ENCODE assay signal across 27 cellular contexts in the genomic region with DNA sequence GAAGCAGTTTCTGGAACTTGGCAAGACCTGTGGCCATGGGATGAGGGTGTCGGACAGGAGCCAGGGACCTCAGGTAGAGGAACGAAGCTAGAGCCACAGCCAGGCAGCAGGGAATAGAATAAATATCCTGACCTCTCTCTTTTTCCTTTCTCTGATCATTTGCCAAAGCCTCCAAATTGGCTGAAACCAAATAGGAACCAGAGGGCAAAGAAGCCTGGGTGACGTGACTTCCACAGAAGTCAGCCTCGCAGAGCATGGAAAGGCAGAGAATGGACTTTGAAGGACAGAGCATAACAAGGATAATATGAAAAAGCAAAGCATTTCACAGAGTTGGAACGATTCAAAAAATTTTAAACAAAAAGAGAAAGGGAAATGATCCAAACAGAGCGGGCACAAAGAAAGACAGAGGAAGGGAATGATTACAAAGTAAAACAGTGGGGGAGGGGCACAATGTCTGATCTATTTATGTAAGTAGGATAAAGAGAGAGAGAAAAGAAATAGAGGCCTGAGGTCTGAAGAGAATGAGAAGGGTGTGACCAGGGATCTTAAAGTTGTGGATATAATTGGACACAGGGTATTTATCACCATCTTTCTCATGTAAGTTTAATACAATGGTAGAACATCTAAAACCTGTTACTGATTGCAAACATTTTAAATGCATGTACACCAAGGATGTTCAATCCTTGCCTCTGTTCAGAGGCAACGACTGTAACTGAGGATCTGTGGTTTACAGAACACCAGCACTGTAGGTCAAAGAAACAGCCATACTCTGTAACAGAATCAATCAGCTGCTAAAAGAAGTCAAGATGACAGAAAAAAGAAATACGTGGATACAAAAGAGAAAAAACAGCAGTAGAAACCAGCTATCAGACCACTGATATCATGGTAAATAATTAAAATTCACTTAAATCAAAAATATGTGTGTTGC. TPM values are rescaled to one million over a fixed set of nuclear protein-coding genes. Genes with fewer than 3 reads are reported as not detected.
DNase-seq lines count a peak whose midpoint lies in the region; ATAC-seq and TF ChIP-seq lines count a peak whose summit lies in the region.
"Had no signal": no experiment of that assay in that cellular context is flagged by ENCODE, and none has a peak within 500 bp of the region (broad histone marks: within the 10 kb centered on the region; RNA-seq: fewer than 3 reads in every experiment).

No MANE protein-coding gene starts in this region.

- peak overlapping the region; percentile 52 for H2AFZ ChIP-seq in fibroblast of lung (ENCODE audit: low read length)
- H2AFZ ChIP-seq in neural progenitor cell (replicated peaks): no peak overlapping the region

- H3K9me3 Mint-ChIP-seq in HFFc6 (no peaks in the 10 kb centered on the region), neural progenitor cell (no peaks in the 10 kb centered on the region), chondrocyte (ENCODE audit: low read depth) (no peaks in the 10 kb centered on the region)
- H3K9me3 Mint-ChIP-seq: activated CD4-positive, alpha-beta memory T cell treated with anti-CD3 and anti-CD28 coated beads, Interleukin-2, amount 10 ng/mL, durations not matched to agents 7 days and 5 days; activated naive CD8-positive, alpha-beta T cell treated with anti-CD3 and anti-CD28 coated beads for 36 hours; T-helper 1 cell treated with Interleukin-12 subunit alpha and Interleukin-12 subunit beta and Interleukin-4 antibody, amounts not matched to agents 30 μg/mL and 1 μg/mL, for 36 hours had no signal

- H3K9me3 ChIP-seq in SJSA1 (replicated peaks) (no peaks in the 10 kb centered on the region), fibroblast of lung (ENCODE audit: control insufficient read depth, insufficient read depth, low read depth, low read length) (no peaks in the 10 kb centered on the region), neural progenitor cell (ENCODE audit: low read depth) (no peaks in the 10 kb centered on the region)
- H3K9me3 ChIP-seq: lower lobe of right lung, sigmoid colon, thoracic aorta had no signal

- ATAC-seq in GM21381 (IDR thresholded peaks at IDR 0.05; ENCODE audit: unreplicated experiment): no peak
- no peak for ATAC-seq in left cardiac atrium
- ATAC-seq: lower lobe of right lung had no signal

- peaks cover 33% of the 10 kb centered on the region for H3K4me1 ChIP-seq in SJSA1 (replicated peaks)
- peaks cover 14% of the 10 kb centered on the region for H3K4me1 ChIP-seq in fibroblast of lung (ENCODE audit: control insufficient read depth, extremely low read depth, insufficient read depth, low read length)
- no peaks in the 10 kb centered on the region for H3K4me1 ChIP-seq in neural progenitor cell
- H3K4me1 ChIP-seq: lower lobe of right lung had no signal

- peaks cover 51% of the 10 kb centered on the region for H3K4me1 Mint-ChIP-seq in HFFc6 (ENCODE audit: low read depth)
- peaks cover 18% of the 10 kb centered on the region for H3K4me1 Mint-ChIP-seq in neural progenitor cell
- peaks cover 26% of the 10 kb centered on the region for H3K4me1 Mint-ChIP-seq in chondrocyte (ENCODE audit: low read depth)

- H4K20me1 ChIP-seq in fibroblast of lung (ENCODE audit: control insufficient read depth, extremely low read depth, insufficient read depth, low read length) (no peaks in the 10 kb centered on the region), neural progenitor cell (ENCODE audit: low read depth) (peaks cover 15% of the 10 kb centered on the region)

- H3K4me3 Mint-ChIP-seq in HFFc6 (no peak overlapping the region; the same call in 1 of the 2 replicates), neural progenitor cell (no peak overlapping the region), chondrocyte (ENCODE audit: unreplicated experiment) (no peak overlapping the region)
- H3K4me3 Mint-ChIP-seq: activated CD4-positive, alpha-beta memory T cell treated with anti-CD3 and anti-CD28 coated beads, Interleukin-2, amount 10 ng/mL, durations not matched to agents 7 days and 5 days; activated naive CD8-positive, alpha-beta T cell treated with anti-CD3 and anti-CD28 coated beads for 36 hours; CD14-positive monocyte; T-helper 1 cell treated with Interleukin-12 subunit alpha and Interleukin-12 subunit beta and Interleukin-4 antibody, amounts not matched to agents 30 μg/mL and 1 μg/mL, for 36 hours had no signal

- H3K27ac ChIP-seq in SJSA1 (peak overlapping the region; percentile 49), fibroblast of lung (ENCODE audit: insufficient read depth, low read length) (peak overlapping the region; percentile 47), neural progenitor cell (no peak overlapping the region)
- H3K27ac ChIP-seq: epithelial cell of prostate, HL-60, lower lobe of right lung, thoracic aorta had no signal

- H3K36me3 ChIP-seq in SJSA1: peaks cover 12% of the 10 kb centered on the region
- no peaks in the 10 kb centered on the region for H3K36me3 ChIP-seq in fibroblast of lung (ENCODE audit: control insufficient read depth, insufficient read depth, low read length)
- no peaks in the 10 kb centered on the region for H3K36me3 ChIP-seq in neural progenitor cell
- H3K36me3 ChIP-seq: lower lobe of right lung, sigmoid colon, thoracic aorta had no signal

- H3K79me2 ChIP-seq in fibroblast of lung (ENCODE audit: control insufficient read depth, insufficient read depth, low read length) (peaks cover 26% of the 10 kb centered on the region), neural progenitor cell (ENCODE audit: low read depth) (peaks cover 11% of the 10 kb centered on the region)

- H3K27me3 Mint-ChIP-seq in HFFc6 (ENCODE audit: insufficient read depth) (peaks cover 1% of the 10 kb centered on the region; the same call in 1 of the 2 replicates), neural progenitor cell (ENCODE audit: insufficient read depth, low read depth) (peaks cover 5% of the 10 kb centered on the region), chondrocyte (ENCODE audit: low read depth) (no peaks in the 10 kb centered on the region)
- H3K27me3 Mint-ChIP-seq: activated CD4-positive, alpha-beta memory T cell treated with anti-CD3 and anti-CD28 coated beads, Interleukin-2, amount 10 ng/mL, durations not matched to agents 7 days and 5 days; activated naive CD8-positive, alpha-beta T cell treated with anti-CD3 and anti-CD28 coated beads for 36 hours had no signal

- H3K4me3 ChIP-seq in SJSA1 (no peak overlapping the region), fibroblast of lung (replicated peaks in 1 of 4; ENCODE audit: control extremely low read depth in 1 of 4, insufficient read depth in 1 of 4, low read depth in 3 of 4, low read length in 4 of 4) (peak overlapping the region in 1 of 4 experiments; percentile 14), neural progenitor cell (no peak overlapping the region)
- H3K4me3 ChIP-seq: lower lobe of right lung, sigmoid colon, thoracic aorta had no signal

- intact Hi-C loops in left cardiac atrium (cut with DNase I): loop anchor here in 1 of 2 donors (5.0 to 10.0 kb wide), 2 partner anchors 160 to 282 kb away; partner anchors contain the start of gene ZNF438

- peaks cover 4% of the 10 kb centered on the region for H3F3A ChIP-seq in neural progenitor cell (ENCODE audit: low read depth)

- TF ChIP-seq CTCF in HFFc6 (IDR thresholded peaks at IDR 0.05): no peak
- TF ChIP-seq CTCF in fibroblast of lung (conservative IDR thresholded peaks at IDR 0.05 in 1 of 2, IDR thresholded peaks at IDR 0.05 in 1 of 2; ENCODE audit: low read depth in 1 of 2, low read length in 2 of 2): no peak
- no peak for TF ChIP-seq CTCF in neural progenitor cell (IDR thresholded peaks at IDR 0.05)
- no peak for TF ChIP-seq CTCF in chondrocyte (IDR thresholded peaks at IDR 0.05)

- H3K36me3 Mint-ChIP-seq in HFFc6 (ENCODE audit: low read depth) (peaks cover 17% of the 10 kb centered on the region), neural progenitor cell (no peaks in the 10 kb centered on the region), chondrocyte (ENCODE audit: low read depth) (peaks cover 2% of the 10 kb centered on the region)
- H3K36me3 Mint-ChIP-seq: CD14-positive monocyte had no signal

- H3K4me2 ChIP-seq in fibroblast of lung (ENCODE audit: extremely low read depth, insufficient read depth, low read length) (peak overlapping the region; percentile 73), neural progenitor cell (no peak overlapping the region)

- H3K9ac ChIP-seq in fibroblast of lung (ENCODE audit: insufficient read depth, low read length): no peak overlapping the region
- H3K9ac ChIP-seq in neural progenitor cell: no peak overlapping the region

- peak overlapping the region; percentile 92 for H3K27ac Mint-ChIP-seq in HFFc6
- H3K27ac Mint-ChIP-seq in neural progenitor cell: no peak overlapping the region
- no peak overlapping the region for H3K27ac Mint-ChIP-seq in chondrocyte (ENCODE audit: unreplicated experiment)
- H3K27ac Mint-ChIP-seq: activated CD4-positive, alpha-beta memory T cell treated with anti-CD3 and anti-CD28 coated beads, Interleukin-2, amount 10 ng/mL, durations not matched to agents 7 days and 5 days; activated naive CD8-positive, alpha-beta T cell treated with anti-CD3 and anti-CD28 coated beads for 36 hours; CD14-positive monocyte; T-helper 1 cell treated with Interleukin-12 subunit alpha and Interleukin-12 subunit beta and Interleukin-4 antibody, amounts not matched to agents 30 μg/mL and 1 μg/mL, for 36 hours had no signal

- H3K27me3 ChIP-seq in SJSA1 (replicated peaks) (no peaks in the 10 kb centered on the region), fibroblast of lung (ENCODE audit: control insufficient read depth, insufficient read depth, low read length) (no peaks in the 10 kb centered on the region), neural progenitor cell (peaks cover 11% of the 10 kb centered on the region)
- H3K27me3 ChIP-seq: sigmoid colon had no signal

- DNase-seq in HFFc6 (no peak), SJSA1 (ENCODE audit: low read depth in 1 of 2, low spot score in 2 of 2) (peak in 1 of 2 experiments; percentile 53), fibroblast of lung (ENCODE audit: low read depth in 2 of 2) (peak in 1 of 2 donors; percentile 6), neural progenitor cell (ENCODE audit: low spot score) (peak; percentile 22), chondrocyte (ENCODE audit: low spot score) (no peak), DMS114 treated with DMSO at 0.1 percent for 48 hours (lab: John Stamatoyannopoulos, UW; ENCODE audit: unreplicated experiment) (no peak), left cardiac atrium (no peak)
- DNase-seq: activated CD4-positive, alpha-beta memory T cell treated with anti-CD3 and anti-CD28 coated beads, Interleukin-2, amount 10 ng/mL, durations not matched to agents 7 days and 5 days; activated CD4-positive, CD25-positive, alpha-beta regulatory T cell treated with anti-CD3 and anti-CD28 coated beads, Interleukin-2, amount 50 U/mL, for 72 hours; activated CD8-positive, alpha-beta memory T cell treated with anti-CD3 and anti-CD28 coated beads, Interleukin-2, amount 50 U/mL, for 48 hours; activated naive CD8-positive, alpha-beta T cell treated with anti-CD3 and anti-CD28 coated beads for 36 hours; cerebellar nuclear complex; DND-41; head of caudate nucleus; lower lobe of right lung; NCI-H1048; NCI-H1694; NCI-H510A treated with DMSO at 0.1 percent for 48 hours; sigmoid colon; stimulated activated CD4-positive, alpha-beta T cell treated with anti-CD3 and anti-CD28 coated beads, Interleukin-15, amount 100 ng/mL, for 24 hours; stimulated activated naive CD4-positive, alpha-beta T cell treated with Interleukin-2 at 50 U/mL for 16 hours had no signal

RNA-seq across cellular contexts. Expression of gene ZEB1, which starts 4.5 kb away (rescaled TPM):
- total RNA-seq in HFFc6 (2021; fragmentation: NEBNext Ultra II Directional; extraction: Animal tissue kit (Norgen Biotek cat#: 25700)): 10 to 100 TPM; 46.2 to 59.5 (median 53.2) TPM
- total RNA-seq in SJSA1 (2014; rRNA removed; shearing (Covaris generic)): 67.3 and 87.4 TPM in 2 replicates
- total RNA-seq in fibroblast of lung (172 and 221 TPM in 2 replicates), neural progenitor cell (ENCODE audit: low replicate concordance) (26.4 and 38.8 TPM in 2 replicates), chondrocyte (63.1 to 99.0 TPM (median 63.3 TPM) in 3 replicates), left cardiac atrium (10 to 100 TPM; 63.7 to 74.7 TPM)
- polyA plus RNA-seq in fibroblast of lung: 73.7 and 119 TPM in 2 replicates
- polyA plus RNA-seq in fibroblast of lung (2012): 40.7 and 62.5 TPM in 2 replicates
- 17.8 and 26.5 TPM in 2 replicates for polyA minus RNA-seq in fibroblast of lung (ENCODE audit: low replicate concordance)
